ENCODE assay signal across 19 cellular contexts in genomic region chr3:29512620-29513019, GRCh38.
DNase-seq lines count a peak whose midpoint lies in the region; ATAC-seq and TF ChIP-seq lines count a peak whose summit lies in the region.
"Had no signal": no experiment of that assay in that cellular context is flagged by ENCODE, and none has a peak within 500 bp of the region (broad histone marks: within the 10 kb centered on the region; RNA-seq: fewer than 3 reads in every experiment).

No MANE protein-coding gene starts in this region.

- H2BK5ac ChIP-seq in neuronal stem cell (ENCODE audit: low read length): no peak overlapping the region

- H3K27me3 ChIP-seq in GM23248 (replicated peaks; ENCODE audit: insufficient read depth) (no peaks in the 10 kb centered on the region), PC-3 (ENCODE audit: low read length) (no peaks in the 10 kb centered on the region), neuronal stem cell (ENCODE audit: control insufficient read depth in 3 of 3, insufficient read depth in 3 of 3, low read depth in 1 of 3, low read length in 3 of 3) (no peaks in the 10 kb centered on the region)
- H3K27me3 ChIP-seq: foreskin keratinocyte, neutrophil, tibial artery had no signal

- no peak overlapping the region for H3K18ac ChIP-seq in neuronal stem cell (ENCODE audit: low read length)

- intact Hi-C loops in PC-3 (cut with micrococcal nuclease): no loop called here

- no peak for TF ChIP-seq CTCF in PC-3 (conservative IDR thresholded peaks at IDR 0.05; ENCODE audit: low read depth, low read length)
- TF ChIP-seq CTCF in epithelial cell of esophagus (IDR thresholded peaks at IDR 0.05; ENCODE audit: insufficient read depth, low read depth, low read length, missing control alignments): no peak
- TF ChIP-seq CTCF in GM20000 (IDR thresholded peaks at IDR 0.05; ENCODE audit: extremely low read depth, missing control alignments): no peak

- H2AK5ac ChIP-seq in neuronal stem cell (ENCODE audit: low read depth, low read length): no peak overlapping the region

- no peak overlapping the region for H4K8ac ChIP-seq in neuronal stem cell (ENCODE audit: low read depth, low read length)

- BruUV-seq in PC-3 (replicated peaks; lab: Mats Ljungman, UMichigan): no TSS peak

- no peak overlapping the region for H3K4ac ChIP-seq in neuronal stem cell (ENCODE audit: low read length)

- H2BK12ac ChIP-seq in neuronal stem cell (ENCODE audit: low read length): no peak overlapping the region

- H3F3A ChIP-seq in GM23248 (ENCODE audit: insufficient read depth) (peaks cover 31% of the 10 kb centered on the region), PC-3 (ENCODE audit: low read length, unreplicated experiment) (no peaks in the 10 kb centered on the region)

- no peak for DNase-seq in GM23248
- no peak for DNase-seq in PC-3
- DNase-seq in epithelial cell of esophagus (ENCODE audit: low read depth): no peak
- no peak for DNase-seq in neuronal stem cell (ENCODE audit: low spot score)
- no peak for DNase-seq in GM20000 (ENCODE audit: low spot score)
- no peak for DNase-seq in foreskin melanocyte
- no peak for DNase-seq in GDM1 (lab: John Stamatoyannopoulos, UW)
- DNase-seq: activated CD4-positive, alpha-beta T cell treated with anti-CD3 and anti-CD28 coated beads, Interleukin-2, amount 50 U/mL, for 4 hours; activated naive CD4-positive, alpha-beta T cell; CD8-positive, alpha-beta memory T cell; DMS79; foreskin keratinocyte; NCI-H1092 treated with DMSO at 0.1 percent for 48 hours; NCI-H524 had no signal

- POLR2A ChIA-PET in PC-3 (lab: Charles Lee; ENCODE audit: unreplicated experiment): no interaction called here

- no peak overlapping the region for H2BK120ac ChIP-seq in neuronal stem cell (ENCODE audit: low read depth, low read length)

- H3K9me3 ChIP-seq in GM23248 (ENCODE audit: low read depth): no peaks in the 10 kb centered on the region
- no peaks in the 10 kb centered on the region for H3K9me3 ChIP-seq in PC-3 (ENCODE audit: low read length)
- H3K9me3 ChIP-seq in neuronal stem cell (replicated peaks in 1 of 2; ENCODE audit: control insufficient read depth in 2 of 2, insufficient read depth in 1 of 2, low read depth in 1 of 2, low read length in 2 of 2): no peaks in the 10 kb centered on the region
- H3K9me3 ChIP-seq: neutrophil, tibial artery had no signal

- no peak overlapping the region for H3K14ac ChIP-seq in neuronal stem cell (ENCODE audit: low read length)

- ATAC-seq in PC-3 (no peak), GM19035 (IDR thresholded peaks at IDR 0.05; ENCODE audit: unreplicated experiment) (no peak)
- ATAC-seq: foreskin keratinocyte; stimulated activated effector memory CD8-positive, alpha-beta T cell treated with anti-CD3 and anti-CD28 coated beads, Interleukin-12 subunit alpha, Interleukin-12 subunit beta, amount 100 ng/mL, for 72 hours had no signal

- no peaks in the 10 kb centered on the region for H3K36me3 ChIP-seq in GM23248 (ENCODE audit: low read depth)
- no peaks in the 10 kb centered on the region for H3K36me3 ChIP-seq in PC-3 (ENCODE audit: low read depth, low read length)
- no peaks in the 10 kb centered on the region for H3K36me3 ChIP-seq in neuronal stem cell (replicated peaks in 1 of 2; ENCODE audit: control insufficient read depth in 2 of 2, insufficient read depth in 2 of 2, low read length in 2 of 2)
- H3K36me3 ChIP-seq: neutrophil, tibial artery had no signal

- H3K9me2 ChIP-seq in GM23248 (ENCODE audit: insufficient read depth) (no peaks in the 10 kb centered on the region), PC-3 (replicated peaks; ENCODE audit: low read length) (no peaks in the 10 kb centered on the region)

- in situ Hi-C loops in GM23248 (cut with MboI): no loop called here

- H4K91ac ChIP-seq in neuronal stem cell (ENCODE audit: low read depth, low read length, poor library complexity): no peak overlapping the region

- H3K23ac ChIP-seq in neuronal stem cell (ENCODE audit: low read depth, low read length, poor library complexity): no peak overlapping the region

- CTCF ChIA-PET in PC-3 (lab: Charles Lee): no interaction called here

- H3K4me1 ChIP-seq in GM23248 (ENCODE audit: insufficient read depth): peaks cover 39% of the 10 kb centered on the region
- peaks cover 20% of the 10 kb centered on the region for H3K4me1 ChIP-seq in PC-3 (ENCODE audit: insufficient read depth, low read length)
- H3K4me1 ChIP-seq in neuronal stem cell (ENCODE audit: control insufficient read depth in 2 of 2, insufficient read depth in 1 of 2, low read depth in 1 of 2, low read length in 2 of 2): no peaks in the 10 kb centered on the region

- 0 out of 2 replicates have a peak overlapping the region, but pooled peaks have one; percentile 46 for H3K4me3 ChIP-seq in GM23248
- H3K4me3 ChIP-seq in PC-3 (ENCODE audit: low read length): no peak overlapping the region
- peak overlapping the region; percentile 19 for H3K4me3 ChIP-seq in epithelial cell of esophagus (ENCODE audit: low read length)
- no peak overlapping the region for H3K4me3 ChIP-seq in neuronal stem cell (ENCODE audit: low read length in 2 of 2)

- no peak overlapping the region for H3K9ac ChIP-seq in GM23248
- no peak overlapping the region for H3K9ac ChIP-seq in PC-3 (ENCODE audit: low read length)
- H3K9ac ChIP-seq in neuronal stem cell (ENCODE audit: low read depth, low read length, poor library complexity): no peak overlapping the region

- H3K79me2 ChIP-seq in GM23248 (ENCODE audit: insufficient read depth): peaks cover 84% of the 10 kb centered on the region
- no peaks in the 10 kb centered on the region for H3K79me2 ChIP-seq in PC-3 (ENCODE audit: low read length)

- 96 to 98% methylated on average over 4 of the region's 4 CpGs for WGBS in GM23248 (ENCODE audit: low coverage in 1 of 2, low lambda C conversion rate in 2 of 2, missing lambda C conversion rate in 2 of 2), 2 experiments
- no CpG with 5 or more reads among the region's 4 CpGs for WGBS in neuronal stem cell (ENCODE audit: extremely low coverage in 2 of 2, insufficient read length in 2 of 2, insufficient replicate concordance in 1 of 2), 2 donors

- no peak overlapping the region for H2AFZ ChIP-seq in GM23248
- H2AFZ ChIP-seq in PC-3 (ENCODE audit: low read length): no peak overlapping the region
- H2AFZ ChIP-seq in neuronal stem cell (ENCODE audit: low read length): peak overlapping the region; percentile 27

- H3K27ac ChIP-seq in GM23248: no peak overlapping the region
- H3K27ac ChIP-seq in PC-3 (ENCODE audit: low read length): no peak overlapping the region
- no peak overlapping the region for H3K27ac ChIP-seq in neuronal stem cell (replicated peaks; ENCODE audit: low read length)
- H3K27ac ChIP-seq: foreskin keratinocyte, neutrophil, VCaP had no signal

- no peaks in the 10 kb centered on the region for H3K79me1 ChIP-seq in neuronal stem cell (ENCODE audit: low read depth, low read length)

- no peak overlapping the region for H2BK15ac ChIP-seq in neuronal stem cell (ENCODE audit: low read length)

- H4K20me1 ChIP-seq in GM23248 (ENCODE audit: insufficient read depth) (no peaks in the 10 kb centered on the region), PC-3 (ENCODE audit: low read length) (no peaks in the 10 kb centered on the region)

- H3K4me2 ChIP-seq in GM23248 (ENCODE audit: unreplicated experiment) (peak overlapping the region; percentile 56), PC-3 (ENCODE audit: low read length) (peak overlapping the region; percentile 47), neuronal stem cell (ENCODE audit: insufficient read depth, low read length, poor library complexity, severe bottlenecking) (no peak overlapping the region)

Comparison
In these comparisons a context has a peak if more than half of its experiments do, and no peak if none do; other contexts are left out.
1. H3K4me3 ChIP-seq: peak in GM23248 (single experiment) and epithelial cell of esophagus (single experiment); none in PC-3 (single experiment) and neuronal stem cell (0 of 2).